11 cellular contexts compared by ENCODE assay signal in the genomic region with DNA sequence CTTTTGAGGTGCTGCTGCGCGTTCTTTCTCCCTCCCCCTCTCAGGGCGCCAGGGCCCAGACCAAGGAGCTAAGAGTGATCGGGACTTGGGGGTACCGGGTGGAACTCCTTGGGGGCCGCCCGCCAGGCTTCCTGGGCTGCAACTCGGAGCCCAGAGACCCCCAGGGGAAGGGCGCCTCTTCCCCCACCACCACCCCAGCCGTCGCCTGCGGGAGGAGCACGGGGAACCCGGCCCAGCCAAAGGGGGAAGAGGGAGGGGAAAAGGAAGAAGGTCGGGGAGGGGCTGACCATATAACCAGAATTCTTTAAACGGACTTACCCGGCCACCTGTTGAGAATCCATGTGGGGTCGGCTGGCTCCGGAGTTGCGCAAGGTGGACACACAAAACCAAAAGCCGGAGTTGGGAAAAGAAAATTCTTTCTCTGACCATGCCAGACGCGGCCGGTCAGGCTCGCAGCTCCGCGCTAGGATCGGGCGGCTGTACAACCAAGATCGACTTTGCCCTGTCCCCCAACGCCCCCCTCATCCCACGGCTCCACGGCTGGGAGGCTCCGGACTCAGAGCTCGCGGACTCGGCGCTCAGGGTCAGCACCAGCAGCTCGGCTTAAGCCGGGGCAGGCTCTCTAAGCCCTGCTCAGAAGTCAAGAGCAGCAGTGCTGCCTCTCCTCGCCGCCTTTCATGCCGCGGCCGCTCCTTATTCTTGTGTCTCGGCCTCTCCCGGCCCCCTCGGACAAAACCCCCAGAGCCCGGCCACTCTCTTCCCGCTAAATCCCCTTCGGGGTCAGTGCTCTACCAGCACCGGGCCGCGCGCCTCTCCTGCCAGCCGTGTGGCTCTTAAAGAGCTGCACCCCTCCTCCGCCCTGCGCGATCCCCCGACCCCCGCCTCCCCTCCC. TPM values are rescaled to one million over a fixed set of nuclear protein-coding genes. Genes with fewer than 3 reads are reported as not detected.
DNase-seq lines count a peak whose midpoint lies in the region; ATAC-seq and TF ChIP-seq lines count a peak whose summit lies in the region.
"Had no signal": no experiment of that assay in that cellular context is flagged by ENCODE, and none has a peak within 500 bp of the region (broad histone marks: within the 10 kb centered on the region; RNA-seq: fewer than 3 reads in every experiment).

No MANE protein-coding gene starts in this region.

- intact Hi-C loops in heart right ventricle (cut with DNase I) (no loop called here), cardiac septum (cut with DNase I) (no loop called here)

- H3K27ac ChIP-seq in heart right ventricle = no peak overlapping the region
- no peak overlapping the region for H3K27ac ChIP-seq in RWPE2 (ENCODE audit: poor library complexity, severe bottlenecking)
- H3K27ac ChIP-seq in iPS-18a (ENCODE audit: low read length) = no peak overlapping the region
- H3K27ac ChIP-seq in suprapubic skin = no peak overlapping the region
- H3K27ac ChIP-seq: esophagus muscularis mucosa had no signal

- H3K4me1 ChIP-seq in heart right ventricle (peaks cover 3 to 56% (median 37%) of the 10 kb centered on the region in 9 donors), RWPE2 (ENCODE audit: insufficient read depth, poor library complexity, severe bottlenecking) (no peaks in the 10 kb centered on the region), iPS-18a (ENCODE audit: control insufficient read depth, low read depth, low read length) (peaks cover 57% of the 10 kb centered on the region), suprapubic skin (peaks cover 52% of the 10 kb centered on the region)

- H3K9ac ChIP-seq in iPS-18a (ENCODE audit: low read length) = no peak overlapping the region

- TF ChIP-seq EP300 in suprapubic skin (IDR thresholded peaks at IDR 0.05) = no peak

- ATAC-seq in heart right ventricle (peak in 1 of 8 donors; percentile 20), RWPE2 (ENCODE audit: low read depth) (peak; percentile 37; the same call in 2 of the 3 replicates), GM21526 (IDR thresholded peaks at IDR 0.05; ENCODE audit: low FRiP score, unreplicated experiment) (no peak), GM18520 (IDR thresholded peaks at IDR 0.05; ENCODE audit: unreplicated experiment) (no peak), HG02973 (IDR thresholded peaks at IDR 0.05; ENCODE audit: unreplicated experiment) (no peak)

- WGBS in heart right ventricle, 2 donors = 1% methylated on average over 61 of the region's 61 CpGs
- WGBS in suprapubic skin = 1% methylated on average over 52 of the region's 61 CpGs

- no peak for TF ChIP-seq POLR2A in suprapubic skin (IDR thresholded peaks at IDR 0.05)

- no peak for TF ChIP-seq CTCF in heart right ventricle (IDR thresholded peaks at IDR 0.05)
- TF ChIP-seq CTCF in RWPE2 (IDR thresholded peaks at IDR 0.05; ENCODE audit: poor library complexity, severe bottlenecking) = no peak
- no peak for TF ChIP-seq CTCF in suprapubic skin (IDR thresholded peaks at IDR 0.05)

- DNase-seq in heart right ventricle (no peak), cardiac septum (ENCODE audit: low spot score) (no peak), RWPE2 (ENCODE audit: low spot score) (peak; percentile 20), suprapubic skin (ENCODE audit: low spot score in 2 of 2) (no peak)
- DNase-seq: CD8-positive, alpha-beta memory T cell had no signal

- peaks cover 59 to 100% (median 100%) of the 10 kb centered on the region in 7 donors for H3K27me3 ChIP-seq in heart right ventricle
- H3K27me3 ChIP-seq in RWPE2 (ENCODE audit: insufficient read depth, poor library complexity, severe bottlenecking) = peaks cover 100% of the 10 kb centered on the region
- H3K27me3 ChIP-seq in iPS-18a (ENCODE audit: control insufficient read depth, insufficient read depth, low read length) = peaks cover 100% of the 10 kb centered on the region
- peaks cover 100% of the 10 kb centered on the region for H3K27me3 ChIP-seq in suprapubic skin

- H3K4me3 ChIP-seq in heart right ventricle = peak overlapping the region in 7 of 10 donors; percentile 4 to 39 (median 22)
- peak overlapping the region; percentile 7 for H3K4me3 ChIP-seq in RWPE2 (ENCODE audit: severe bottlenecking)
- H3K4me3 ChIP-seq in iPS-18a (ENCODE audit: low read length) = peak overlapping the region; percentile 50
- H3K4me3 ChIP-seq in suprapubic skin = peak overlapping the region; percentile 28

- H3K9me3 ChIP-seq in heart right ventricle (no peaks in the 10 kb centered on the region), RWPE2 (ENCODE audit: severe bottlenecking) (no peaks in the 10 kb centered on the region), iPS-18a (ENCODE audit: control insufficient read depth, low read depth, low read length) (no peaks in the 10 kb centered on the region), suprapubic skin (no peaks in the 10 kb centered on the region)
- H3K9me3 ChIP-seq: esophagus muscularis mucosa had no signal

- H3K36me3 ChIP-seq in heart right ventricle (no peaks in the 10 kb centered on the region), RWPE2 (ENCODE audit: low read depth) (no peaks in the 10 kb centered on the region), iPS-18a (ENCODE audit: control insufficient read depth, low read depth, low read length) (no peaks in the 10 kb centered on the region), suprapubic skin (no peaks in the 10 kb centered on the region)
- H3K36me3 ChIP-seq: esophagus muscularis mucosa had no signal

RNA-seq across cellular contexts. Expression of gene SIX3, which starts 6.3 kb away (rescaled TPM):
- total RNA-seq in heart right ventricle = not detected
- polyA plus RNA-seq in heart right ventricle = not detected
- total RNA-seq in cardiac septum = not detected
- total RNA-seq in suprapubic skin = under 1 TPM in 1 of 4 donors, not detected in 3; 0.38 TPM
- total RNA-seq: CD8-positive, alpha-beta memory T cell; mononuclear cell had no signal
- polyA plus RNA-seq: CD8-positive, alpha-beta memory T cell had no signal
